9 cellular contexts compared by ENCODE assay signal in genomic region chr19:19407640-19407933, GRCh38. TPM values are rescaled to one million over a fixed set of nuclear protein-coding genes. Genes with fewer than 3 reads are reported as not detected.
DNase-seq lines count a peak whose midpoint lies in the region; ATAC-seq, FAIRE-seq and TF ChIP-seq lines count a peak whose summit lies in the region.
"Had no signal": no experiment of that assay in that cellular context is flagged by ENCODE, and none has a peak within 500 bp of the region (broad histone marks: within the 10 kb centered on the region; RNA-seq: fewer than 3 reads in every experiment).

No MANE protein-coding gene starts in this region.

- TF ChIP-seq CTCF in OCI-LY7 (conservative IDR thresholded peaks at IDR 0.05; ENCODE audit: low read length) = no peak
- TF ChIP-seq CTCF in esophagus muscularis mucosa (IDR thresholded peaks at IDR 0.05) = no peak
- TF ChIP-seq CTCF in retinal pigment epithelial cell (conservative IDR thresholded peaks at IDR 0.05; ENCODE audit: low read depth, low read length) = no peak

- H3K79me2 ChIP-seq in OCI-LY7 (ENCODE audit: insufficient read depth, low read depth, low read length) = peaks cover 78% of the 10 kb centered on the region

- H2AFZ ChIP-seq in OCI-LY7 (ENCODE audit: low read length) = no peak overlapping the region

- no peaks in the 10 kb centered on the region for H3K9me3 ChIP-seq in OCI-LY7 (ENCODE audit: low read length)
- H3K9me3 ChIP-seq in esophagus muscularis mucosa = no peaks in the 10 kb centered on the region

- H4K20me1 ChIP-seq in OCI-LY7 (ENCODE audit: insufficient read depth, low read length) = peaks cover 35% of the 10 kb centered on the region

- H3K4me2 ChIP-seq in OCI-LY7 (ENCODE audit: low read length) = peak overlapping the region; percentile 94

- CTCF ChIA-PET in OCI-LY7 (lab: Charles Lee; ENCODE audit: unreplicated experiment) = no interaction called here

- H3K4me3 ChIP-seq in OCI-LY7 (ENCODE audit: low read depth, low read length, poor library complexity, severe bottlenecking) = peak overlapping the region; percentile 80
- H3K4me3 ChIP-seq in esophagus muscularis mucosa = peak overlapping the region in 3 of 4 donors; percentile 86 to 98 (median 97)
- H3K4me3 ChIP-seq in retinal pigment epithelial cell (ENCODE audit: low read length) = peak overlapping the region; percentile 73

- intact Hi-C loops in OCI-LY7 (cut with micrococcal nuclease; ENCODE audit: unreplicated experiment) = loop anchor here (1.0 to 10.0 kb wide), 5 partner anchors 41 to 257 kb away; partner anchors contain the start of genes ATP13A1, BORCS8, RFXANK and ZNF101
- intact Hi-C loops in esophagus muscularis mucosa (cut with DNase I) = loop anchor here (5.0 kb wide), 1 partner anchor 40 kb away; no protein-coding TSS in a partner anchor

- ATAC-seq in GM21529 (IDR thresholded peaks at IDR 0.05; ENCODE audit: unreplicated experiment) = no peak

- no peaks in the 10 kb centered on the region for H3K27me3 ChIP-seq in esophagus muscularis mucosa

- POLR2A ChIA-PET in OCI-LY7 (lab: Charles Lee) = interaction anchor here (0.6 to 1.3 kb wide), 2 partner anchors 35 to 38 kb away, joined by 3 read pairs; no protein-coding TSS in a partner anchor

- peak; percentile 30 for FAIRE-seq in GM12892 (lab: Jason Lieb, UNC)

- TF ChIP-seq EP300 in esophagus muscularis mucosa (IDR thresholded peaks at IDR 0.05) = no peak

- peaks cover 29% of the 10 kb centered on the region for H3K36me3 ChIP-seq in OCI-LY7 (ENCODE audit: insufficient read depth, low read length)
- H3K36me3 ChIP-seq in esophagus muscularis mucosa = peaks cover 0 to 5% (median 0%) of the 10 kb centered on the region in 4 donors

- peaks cover 45% of the 10 kb centered on the region for H3K4me1 ChIP-seq in OCI-LY7 (ENCODE audit: insufficient read depth, low read length, poor library complexity, severe bottlenecking)
- peaks cover 52 to 76% (median 71%) of the 10 kb centered on the region in 4 donors for H3K4me1 ChIP-seq in esophagus muscularis mucosa

- no peaks in the 10 kb centered on the region for H3K9me2 ChIP-seq in OCI-LY7 (ENCODE audit: insufficient read depth, low read length)

- 70% methylated on average over 4 of the region's 4 CpGs for WGBS in esophagus muscularis mucosa

- BruUV-seq in OCI-LY7 (replicated peaks; lab: Mats Ljungman, UMichigan) = no TSS peak

- no peak for TF ChIP-seq POLR2A in GM12892 (IDR thresholded peaks at IDR 0.05; ENCODE audit: low read depth, low read length)
- TF ChIP-seq POLR2A in esophagus muscularis mucosa (IDR thresholded peaks at IDR 0.05; ENCODE audit: low read depth) = no peak

- DNase-seq in GM12892 (ENCODE audit: insufficient read length) = no peak
- DNase-seq in OCI-LY7 (ENCODE audit: low spot score) = peak; percentile 16
- DNase-seq in esophagus muscularis mucosa (ENCODE audit: extremely low spot score) = no peak
- DNase-seq in retinal pigment epithelial cell (ENCODE audit: low read depth) = no peak
- no peak for DNase-seq in EL
- DNase-seq in NCI-H1105 (lab: John Stamatoyannopoulos, UW) = no peak
- DNase-seq in kidney glomerular epithelial cell (lab: John Stamatoyannopoulos, UW) = no peak
- DNase-seq: islet precursor cell had no signal

- H3K27ac ChIP-seq in OCI-LY7 (ENCODE audit: low read depth, low read length, poor library complexity, severe bottlenecking) (no peak overlapping the region), esophagus muscularis mucosa (replicated peaks in 1 of 4) (peak overlapping the region in 2 of 4 donors; percentile 83 to 91)

RNA-seq across cellular contexts. Expression of gene GATAD2A, which starts 2.1 kb away (rescaled TPM):
- 20.5 TPM for polyA plus RNA-seq in GM12892 (2012; ENCODE audit: missing spikeins)
- 62.8 and 73.4 TPM in 2 replicates for total RNA-seq in OCI-LY7 (2014; rRNA removed; shearing (Covaris generic))
- total RNA-seq in OCI-LY7 (2022) = 126 and 156 TPM in 2 replicates
- total RNA-seq in esophagus muscularis mucosa = 10 to 100 TPM; 34.9 to 60.5 (median 42.5) TPM
